In the genomic region with DNA sequence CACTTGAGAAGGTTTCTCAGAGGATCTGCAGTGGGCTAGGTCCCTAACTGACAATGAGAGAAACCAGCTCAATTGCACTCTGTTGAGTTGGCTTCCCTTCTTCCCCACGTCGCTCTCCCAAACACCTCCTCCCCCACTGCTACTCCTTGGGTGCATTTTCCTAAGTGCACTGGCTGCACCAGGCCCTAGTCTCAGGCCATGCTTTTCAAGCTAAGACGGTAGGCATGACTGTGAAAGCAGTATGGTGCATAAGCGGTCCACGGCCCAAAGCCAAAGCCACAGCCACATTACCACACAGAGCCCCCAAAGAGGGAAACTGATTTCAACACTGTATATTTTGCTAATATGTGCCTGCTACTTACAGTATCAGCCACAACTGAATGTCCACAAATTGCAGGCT, we compare ENCODE assay signal across 25 cellular contexts.
"Had no signal": no experiment of that assay in that cellular context is flagged by ENCODE, and none has a peak within 500 bp of the region (broad histone marks: within the 10 kb centered on the region; RNA-seq: fewer than 3 reads in every experiment).

No MANE protein-coding gene starts in this region.

- H3K27ac ChIP-seq: adrenal gland, body of pancreas, colonic mucosa, gastrocnemius medialis, pancreas, psoas muscle, spleen, tibial nerve had no signal

- DNase-seq: activated CD4-positive, alpha-beta T cell treated with anti-CD3 and anti-CD28 coated beads for 36 hours; activated CD4-positive, alpha-beta T cell treated with anti-CD3 and anti-CD28 coated beads, Interleukin-2, amount 50 U/mL, for 4 hours; activated CD4-positive, CD25-positive, alpha-beta regulatory T cell; activated naive CD4-positive, alpha-beta T cell; activated T-cell treated with anti-CD3 and anti-CD28 coated beads for 4 hours; activated T-cell treated with anti-CD3 and anti-CD28 coated beads, Interleukin-2, amount 50 U/mL, for 72 hours; adrenal gland; aorta; cerebellar nuclear complex; colonic mucosa; effector memory CD4-positive, alpha-beta T cell; gastrocnemius medialis; glutamatergic neuron; mammary epithelial cell; midbrain; naive thymus-derived CD4-positive, alpha-beta T cell; nucleus accumbens; psoas muscle; spleen; stimulated activated naive CD4-positive, alpha-beta T cell treated with Interleukin-2 at 50 U/mL for 16 hours had no signal

- H3K9me3 Mint-ChIP-seq: T-helper 2 cell treated with Interferon-gamma antibody and Interleukin-4, amounts not matched to agents 5 μg/mL and 100 μg/mL, for 36 hours had no signal

- H3K4me1 ChIP-seq: adrenal gland, colonic mucosa, pancreas, psoas muscle had no signal

- H3K27ac Mint-ChIP-seq: activated CD4-positive, alpha-beta T cell treated with anti-CD3 and anti-CD28 coated beads for 36 hours; activated naive CD8-positive, alpha-beta T cell; activated T-cell treated with anti-CD3 and anti-CD28 coated beads, Interleukin-2, amount 50 U/mL, for 72 hours; naive thymus-derived CD4-positive, alpha-beta T cell; T-helper 2 cell treated with Interferon-gamma antibody and Interleukin-4, amounts not matched to agents 5 μg/mL and 100 μg/mL, for 36 hours had no signal

- H3K27me3 Mint-ChIP-seq: activated naive CD8-positive, alpha-beta T cell had no signal

- H3K4me3 Mint-ChIP-seq: activated CD4-positive, alpha-beta T cell treated with anti-CD3 and anti-CD28 coated beads for 36 hours; activated naive CD8-positive, alpha-beta T cell; activated T-cell treated with anti-CD3 and anti-CD28 coated beads, Interleukin-2, amount 50 U/mL, for 72 hours; naive thymus-derived CD4-positive, alpha-beta T cell; T-helper 2 cell treated with Interferon-gamma antibody and Interleukin-4, amounts not matched to agents 5 μg/mL and 100 μg/mL, for 36 hours had no signal

- ATAC-seq: activated CD4-positive, alpha-beta T cell treated with anti-CD3 and anti-CD28 coated beads for 36 hours; activated T-cell treated with anti-CD3 and anti-CD28 coated beads, Interleukin-2, amount 50 U/mL, for 72 hours; gastrocnemius medialis; naive thymus-derived CD4-positive, alpha-beta T cell; psoas muscle had no signal

- H3K4me1 Mint-ChIP-seq: activated CD4-positive, alpha-beta T cell treated with anti-CD3 and anti-CD28 coated beads for 36 hours; naive thymus-derived CD4-positive, alpha-beta T cell had no signal

- H3K36me3 Mint-ChIP-seq: activated naive CD8-positive, alpha-beta T cell had no signal

- H3K9me3 ChIP-seq: adrenal gland, body of pancreas, colonic mucosa, gastrocnemius medialis, pancreas, psoas muscle had no signal

- H3K27me3 ChIP-seq: adrenal gland, body of pancreas, colonic mucosa, gastrocnemius medialis, pancreas, spleen, tibial nerve had no signal
